In the genomic region with DNA sequence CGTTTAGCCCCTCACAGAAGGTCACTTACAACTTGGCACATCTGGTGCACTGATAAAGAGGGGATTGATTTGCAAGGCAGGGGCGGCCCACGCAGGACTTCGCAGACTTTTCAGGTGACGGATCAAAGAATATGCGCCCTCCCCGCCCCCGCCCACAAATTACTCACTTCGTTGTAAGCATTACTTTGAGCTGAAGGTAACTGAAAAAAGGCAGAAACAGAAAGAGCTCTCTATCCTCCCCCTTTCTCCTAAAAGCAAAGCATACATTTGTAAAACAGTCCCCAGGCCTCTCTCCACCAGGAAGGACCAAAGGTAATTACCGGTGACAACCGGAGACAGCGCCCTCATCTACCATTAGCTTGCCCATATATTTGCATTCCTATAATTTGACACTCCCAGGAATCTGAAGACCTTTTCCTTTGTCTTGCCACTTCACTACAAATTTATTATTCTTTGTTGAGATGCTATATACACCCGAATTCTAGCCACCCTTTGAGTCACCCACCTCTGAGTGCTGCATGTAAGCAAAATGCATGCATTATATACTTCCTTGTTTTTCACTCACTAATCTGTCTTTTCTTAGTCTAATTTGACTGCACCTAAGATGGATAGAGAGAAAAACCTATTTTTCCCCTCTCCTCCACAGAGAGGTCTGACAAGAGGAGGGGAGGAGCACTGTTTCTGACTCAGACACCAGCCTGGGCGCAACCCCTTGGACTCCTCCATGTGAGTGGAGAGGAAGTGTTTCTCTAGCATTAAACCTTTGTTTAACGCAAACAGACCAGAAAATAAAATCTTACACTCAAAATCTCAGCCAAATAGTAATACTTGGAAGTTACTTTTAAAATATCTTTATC, we compare ENCODE assay signal across 12 cellular contexts.
DNase-seq lines count a peak whose midpoint lies in the region; ATAC-seq and TF ChIP-seq lines count a peak whose summit lies in the region.
"Had no signal": no experiment of that assay in that cellular context is flagged by ENCODE, and none has a peak within 500 bp of the region (broad histone marks: within the 10 kb centered on the region; RNA-seq: fewer than 3 reads in every experiment).

No MANE protein-coding gene starts in this region.

- H3K4me3 ChIP-seq in HUES6 (ENCODE audit: low read depth, low read length), result peak overlapping the region; percentile 34
- peak overlapping the region; percentile 41 for H3K4me3 ChIP-seq in iPS-15b (ENCODE audit: low read depth, low read length)
- H3K4me3 ChIP-seq in Caco-2 (ENCODE audit: low read depth, low read length), result no peak overlapping the region
- no peak overlapping the region for H3K4me3 ChIP-seq in gastroesophageal sphincter
- H3K4me3 ChIP-seq: stomach had no signal

- no TSS peak for BruUV-seq in Caco-2 (replicated peaks; lab: Mats Ljungman, UMichigan)

- H3K9ac ChIP-seq in HUES6 (ENCODE audit: low read length), result peak overlapping the region; percentile 62
- peak overlapping the region; percentile 8 for H3K9ac ChIP-seq in iPS-15b (ENCODE audit: low read depth, low read length)

- TF ChIP-seq POLR2A in gastroesophageal sphincter (IDR thresholded peaks at IDR 0.05), result no peak

- ATAC-seq in activated CD8-positive, alpha-beta memory T cell treated with anti-CD3 and anti-CD28 coated beads, Interleukin-2, amount 10 ng/mL, durations not matched to agents 7 days and 5 days, result no peak
- ATAC-seq in GM18502 (IDR thresholded peaks at IDR 0.05; ENCODE audit: poor library complexity, unreplicated experiment), result no peak
- no peak for ATAC-seq in gastroesophageal sphincter

- H3K36me3 ChIP-seq in HUES6 (ENCODE audit: control insufficient read depth, insufficient read depth, low read length), result no peaks in the 10 kb centered on the region
- no peaks in the 10 kb centered on the region for H3K36me3 ChIP-seq in iPS-15b (ENCODE audit: control insufficient read depth, insufficient read depth, low read length)
- H3K36me3 ChIP-seq in Caco-2 (ENCODE audit: control insufficient read depth, insufficient read depth, low read length), result no peaks in the 10 kb centered on the region
- H3K36me3 ChIP-seq in gastroesophageal sphincter, result no peaks in the 10 kb centered on the region
- H3K36me3 ChIP-seq: neutrophil, stomach had no signal

- H3K4me1 Mint-ChIP-seq in activated CD8-positive, alpha-beta memory T cell treated with anti-CD3 and anti-CD28 coated beads, Interleukin-2, amount 10 ng/mL, durations not matched to agents 7 days and 5 days, result peaks cover 42% of the 10 kb centered on the region
- H3K4me1 Mint-ChIP-seq in Caco-2 (ENCODE audit: low read depth, unreplicated experiment), result no peaks in the 10 kb centered on the region

- 56 to 68% methylated on average over 6 to 11 of the region's 15 CpGs for WGBS in gastroesophageal sphincter (ENCODE audit: low coverage in 1 of 2), 2 donors

- H3K9me3 ChIP-seq in HUES6 (ENCODE audit: control insufficient read depth, insufficient read depth, low read depth, low read length), result no peaks in the 10 kb centered on the region
- no peaks in the 10 kb centered on the region for H3K9me3 ChIP-seq in iPS-15b (ENCODE audit: control insufficient read depth, insufficient read depth, low read length)
- H3K9me3 ChIP-seq in Caco-2, result no peaks in the 10 kb centered on the region
- no peaks in the 10 kb centered on the region for H3K9me3 ChIP-seq in gastroesophageal sphincter
- H3K9me3 ChIP-seq: neutrophil, stomach had no signal

- TF ChIP-seq CTCF in Caco-2 (IDR thresholded peaks at IDR 0.05; ENCODE audit: insufficient read depth in 1 of 2, low read depth in 1 of 2, low read length in 1 of 2, severe bottlenecking in 1 of 2, unreplicated experiment in 1 of 2), result no peak
- no peak for TF ChIP-seq CTCF in gastroesophageal sphincter (IDR thresholded peaks at IDR 0.05)

- H3K27ac Mint-ChIP-seq in activated CD8-positive, alpha-beta memory T cell treated with anti-CD3 and anti-CD28 coated beads, Interleukin-2, amount 10 ng/mL, durations not matched to agents 7 days and 5 days, result peak overlapping the region; percentile 65
- H3K27ac Mint-ChIP-seq in Caco-2 (ENCODE audit: unreplicated experiment), result no peak overlapping the region

- H3K36me3 Mint-ChIP-seq in activated CD8-positive, alpha-beta memory T cell treated with anti-CD3 and anti-CD28 coated beads, Interleukin-2, amount 10 ng/mL, durations not matched to agents 7 days and 5 days, result peaks cover 3% of the 10 kb centered on the region
- H3K36me3 Mint-ChIP-seq in Caco-2 (ENCODE audit: insufficient read depth, unreplicated experiment), result no peaks in the 10 kb centered on the region

- DNase-seq in activated CD8-positive, alpha-beta memory T cell treated with anti-CD3 and anti-CD28 coated beads, Interleukin-2, amount 10 ng/mL, durations not matched to agents 7 days and 5 days, result no peak
- DNase-seq in stimulated activated CD4-positive, alpha-beta T cell treated with anti-CD3 and anti-CD28 coated beads, Interleukin-4, amount 100 ng/mL, for 24 hours, result peak; percentile 60
- DNase-seq in Caco-2, result no peak
- no peak for DNase-seq in NCI-H1417 (lab: John Stamatoyannopoulos, UW)
- DNase-seq: HCEC 1CT, NCI-H1694 treated with DMSO at 0.1 percent for 48 hours, stomach had no signal

- TF ChIP-seq EP300 in gastroesophageal sphincter (IDR thresholded peaks at IDR 0.05), result no peak

- H3K27ac ChIP-seq in HUES6 (ENCODE audit: low read depth, low read length), result peak overlapping the region; percentile 57
- H3K27ac ChIP-seq in gastroesophageal sphincter, result no peak overlapping the region
- H3K27ac ChIP-seq: neutrophil, stomach had no signal

- POLR2A ChIA-PET in Caco-2 (lab: Charles Lee), result no interaction called here

- no peaks in the 10 kb centered on the region for H3K27me3 Mint-ChIP-seq in activated CD8-positive, alpha-beta memory T cell treated with anti-CD3 and anti-CD28 coated beads, Interleukin-2, amount 10 ng/mL, durations not matched to agents 7 days and 5 days
- H3K27me3 Mint-ChIP-seq in Caco-2 (ENCODE audit: insufficient read depth, unreplicated experiment), result no peaks in the 10 kb centered on the region

- H3K27me3 ChIP-seq in HUES6 (ENCODE audit: control insufficient read depth, insufficient read depth, low read length) (no peaks in the 10 kb centered on the region), iPS-15b (ENCODE audit: control insufficient read depth, insufficient read depth, low read length) (no peaks in the 10 kb centered on the region), Caco-2 (replicated peaks; ENCODE audit: control insufficient read depth, insufficient read depth, low read length) (no peaks in the 10 kb centered on the region), gastroesophageal sphincter (no peaks in the 10 kb centered on the region)
- H3K27me3 ChIP-seq: neutrophil, stomach had no signal

- H3K9me3 Mint-ChIP-seq in activated CD8-positive, alpha-beta memory T cell treated with anti-CD3 and anti-CD28 coated beads, Interleukin-2, amount 10 ng/mL, durations not matched to agents 7 days and 5 days (ENCODE audit: low read depth), result no peaks in the 10 kb centered on the region
- no peaks in the 10 kb centered on the region for H3K9me3 Mint-ChIP-seq in Caco-2 (ENCODE audit: unreplicated experiment)

- CTCF ChIA-PET in activated CD8-positive, alpha-beta memory T cell treated with anti-CD3 and anti-CD28 coated beads, Interleukin-2, amount 10 ng/mL, durations not matched to agents 7 days and 5 days (lab: Charles Lee), result interaction anchor here (2.3 to 3.0 kb wide), 3 partner anchors 7 to 9 kb away, joined by 8 to 14 read pairs (median 9); no protein-coding TSS in a partner anchor
- CTCF ChIA-PET in Caco-2 (lab: Charles Lee), result no interaction called here

- intact Hi-C loops in Caco-2 (cut with micrococcal nuclease; ENCODE audit: unreplicated experiment), result no loop called here

- H3K4me3 Mint-ChIP-seq in activated CD8-positive, alpha-beta memory T cell treated with anti-CD3 and anti-CD28 coated beads, Interleukin-2, amount 10 ng/mL, durations not matched to agents 7 days and 5 days, result no peak overlapping the region
- no peak overlapping the region for H3K4me3 Mint-ChIP-seq in Caco-2 (ENCODE audit: unreplicated experiment)

- H3K4me1 ChIP-seq in HUES6 (ENCODE audit: control insufficient read depth, insufficient read depth, low read length), result peaks cover 28% of the 10 kb centered on the region
- peaks cover 14% of the 10 kb centered on the region for H3K4me1 ChIP-seq in iPS-15b (ENCODE audit: control insufficient read depth, insufficient read depth, low read length)
- H3K4me1 ChIP-seq in Caco-2, result no peaks in the 10 kb centered on the region
- no peaks in the 10 kb centered on the region for H3K4me1 ChIP-seq in gastroesophageal sphincter
- H3K4me1 ChIP-seq: stomach had no signal

Comparison
In these comparisons a context has a peak if more than half of its experiments do, and no peak if none do; other contexts are left out.
1. H3K4me3 ChIP-seq: peak in HUES6 (single experiment) and iPS-15b (single experiment); none in Caco-2 (single experiment) and gastroesophageal sphincter (0 of 2).